In the genomic region with DNA sequence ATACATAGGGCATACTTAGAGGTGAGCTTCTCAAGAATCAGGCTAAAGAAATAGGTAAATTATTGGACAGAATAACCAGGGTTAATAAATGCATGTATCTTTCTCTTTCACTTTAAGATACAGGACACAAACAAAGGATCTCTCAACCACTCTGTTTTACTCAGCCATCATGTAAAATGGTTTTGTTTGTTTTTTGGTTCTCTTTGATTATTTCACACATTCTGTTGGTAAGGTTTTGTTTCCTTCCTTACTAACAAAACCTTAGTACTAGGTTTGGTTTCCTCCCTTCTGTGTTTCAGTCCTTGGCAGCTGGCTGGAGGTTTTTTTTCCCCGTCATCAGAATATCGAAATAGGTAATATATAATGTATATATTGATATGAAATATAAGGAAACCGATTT, we compare ENCODE assay signal across 20 cellular contexts.
DNase-seq lines count a peak whose midpoint lies in the region; ATAC-seq, FAIRE-seq and TF ChIP-seq lines count a peak whose summit lies in the region.
"Had no signal": no experiment of that assay in that cellular context is flagged by ENCODE, and none has a peak within 500 bp of the region (broad histone marks: within the 10 kb centered on the region; RNA-seq: fewer than 3 reads in every experiment).

No MANE protein-coding gene starts in this region.

- H3K27me3 Mint-ChIP-seq in effector memory CD8-positive, alpha-beta T cell = no peaks in the 10 kb centered on the region
- H3K27me3 Mint-ChIP-seq: B cell; CD4-positive, alpha-beta T cell had no signal

- H4K20me1 ChIP-seq in GM12878 (ENCODE audit: control insufficient read depth, insufficient read depth) = no peaks in the 10 kb centered on the region
- H4K20me1 ChIP-seq: BLaER1 treated with 17β-estradiol and CSF1 and Interleukin-3, amounts not matched to agents 10 nM and 100 nM had no signal

- TF ChIP-seq EP300 in GM12878 (IDR thresholded peaks at IDR 0.05; ENCODE audit: borderline replicate concordance in 1 of 2, control insufficient read depth in 1 of 2, low read depth in 2 of 2, low read length in 2 of 2) = no peak

- peak; percentile 23; the same call in 1 of the 3 replicates for ATAC-seq in GM12878
- peak; percentile 44 for ATAC-seq in effector memory CD8-positive, alpha-beta T cell (replicated peaks)
- ATAC-seq in HG02981 (IDR thresholded peaks at IDR 0.05; ENCODE audit: unreplicated experiment) = no peak
- no peak for ATAC-seq in HG03039 (IDR thresholded peaks at IDR 0.05; ENCODE audit: unreplicated experiment)
- ATAC-seq: CD8-positive, alpha-beta T cell had no signal

- H3K4me3 ChIP-seq in ACC112 (ENCODE audit: low read depth, low read length) = no peak overlapping the region; the same call in 1 of the 2 replicates
- no peak overlapping the region for H3K4me3 ChIP-seq in GM12878
- H3K4me3 ChIP-seq: BLaER1 treated with 17β-estradiol and CSF1 and Interleukin-3, amounts not matched to agents 10 nM and 100 nM had no signal

- no TSS peak for BruUV-seq in GM12878 (replicated peaks; lab: Mats Ljungman, UMichigan)

- TF ChIP-seq RAD21 in GM12878 (IDR thresholded peaks at IDR 0.05; ENCODE audit: insufficient read depth, low read depth, low read length) = no peak

- H2AFZ ChIP-seq in ACC112 (ENCODE audit: low read length, unreplicated experiment) (peak overlapping the region; percentile 8), GM12878 (ENCODE audit: control insufficient read depth, low read depth, low read length) (no peak overlapping the region)

- whole genome bisulfite sequencing in GM12878 (ENCODE audit: insufficient coverage, insufficient replicate concordance, low lambda C conversion rate, missing lambda C conversion rate) = 10% methylated on average over 3 of the region's 3 CpGs

- H3K27me3 ChIP-seq in ACC112 (ENCODE audit: insufficient read depth, low read length) = no peaks in the 10 kb centered on the region
- no peaks in the 10 kb centered on the region for H3K27me3 ChIP-seq in GM12878 (replicated peaks in 1 of 2; ENCODE audit: control insufficient read depth in 2 of 2, insufficient read depth in 2 of 2, low read length in 1 of 2)
- H3K27me3 ChIP-seq: BLaER1 treated with 17β-estradiol and CSF1 and Interleukin-3, amounts not matched to agents 10 nM and 100 nM had no signal

- no peak overlapping the region for H3K9ac ChIP-seq in GM12878 (ENCODE audit: control insufficient read depth, insufficient read depth, low read length)
- H3K9ac ChIP-seq: BLaER1 treated with 17β-estradiol and CSF1 and Interleukin-3, amounts not matched to agents 10 nM and 100 nM had no signal

- no peak overlapping the region for H3K27ac Mint-ChIP-seq in effector memory CD8-positive, alpha-beta T cell
- H3K27ac Mint-ChIP-seq: B cell; CD4-positive, alpha-beta T cell; CD8-positive, alpha-beta T cell had no signal

- no peak for TF ChIP-seq CTCF in GM12878 (IDR thresholded peaks at IDR 0.05 in 2 of 3, conservative IDR thresholded peaks at IDR 0.05 in 1 of 3; ENCODE audit: control insufficient read depth in 2 of 3, extremely low read depth in 1 of 3, insufficient read depth in 1 of 3, low read depth in 3 of 3, low read length in 3 of 3)

- no peaks in the 10 kb centered on the region for H3K4me1 ChIP-seq in ACC112 (ENCODE audit: control insufficient read depth, insufficient read depth, low read length, unreplicated experiment)
- no peaks in the 10 kb centered on the region for H3K4me1 ChIP-seq in GM12878 (ENCODE audit: control insufficient read depth, insufficient read depth, low read length)
- H3K4me1 ChIP-seq: BLaER1 treated with 17β-estradiol and CSF1 and Interleukin-3, amounts not matched to agents 10 nM and 100 nM; Caco-2 had no signal

- in situ Hi-C loops in GM12878 (cut with MboI) = no loop called here

- H3K27ac ChIP-seq in ACC112 (ENCODE audit: low read depth, low read length) (no peak overlapping the region), GM12878 (ENCODE audit: control insufficient read depth, insufficient read depth) (no peak overlapping the region)
- H3K27ac ChIP-seq: BLaER1 treated with 17β-estradiol and CSF1 and Interleukin-3, amounts not matched to agents 10 nM and 100 nM; C4-2B had no signal

- H3K9me3 ChIP-seq in GM12878 (replicated peaks; ENCODE audit: control insufficient read depth, insufficient read depth, low read length) = no peaks in the 10 kb centered on the region
- H3K9me3 ChIP-seq: BLaER1 treated with 17β-estradiol and CSF1 and Interleukin-3, amounts not matched to agents 10 nM and 100 nM; Caco-2 had no signal

- H3K36me3 Mint-ChIP-seq in effector memory CD8-positive, alpha-beta T cell (ENCODE audit: insufficient read depth) = no peaks in the 10 kb centered on the region
- H3K36me3 Mint-ChIP-seq: CD8-positive, alpha-beta T cell had no signal

- H3K4me1 Mint-ChIP-seq in effector memory CD8-positive, alpha-beta T cell (ENCODE audit: low read depth in 2 of 2) = no peaks in the 10 kb centered on the region
- H3K4me1 Mint-ChIP-seq: B cell had no signal

- H3K79me2 ChIP-seq in ACC112 (ENCODE audit: control insufficient read depth, insufficient read depth, low read length, unreplicated experiment) (no peaks in the 10 kb centered on the region), GM12878 (ENCODE audit: control insufficient read depth, insufficient read depth, low read length) (no peaks in the 10 kb centered on the region)

- intact Hi-C loops in GM12878 (cut with micrococcal nuclease; ENCODE audit: unreplicated experiment) = no loop called here

- RAD21 ChIA-PET in GM12878 (lab: Charles Lee; ENCODE audit: unreplicated experiment) = no interaction called here

- H3K4me2 ChIP-seq in GM12878 (ENCODE audit: control insufficient read depth, insufficient read depth) = no peak overlapping the region
- H3K4me2 ChIP-seq: BLaER1 treated with 17β-estradiol and CSF1 and Interleukin-3, amounts not matched to agents 10 nM and 100 nM had no signal

- CTCF ChIA-PET in GM12878 (lab: Yijun Ruan, JAX) = no interaction called here

- SMC1A ChIA-PET in GM12878 (lab: Charles Lee; ENCODE audit: uncharacterized antibody, unreplicated experiment) = interaction anchor here (1.5 kb wide), 1 partner anchor 10 kb away, joined by 4 read pairs; no protein-coding TSS in a partner anchor

- FAIRE-seq in GM12878 (lab: Jason Lieb, UNC) (no peak), urothelium cell line (lab: Jason Lieb, UNC) (no peak)
- FAIRE-seq: G401.6, GM12891, GM18507 had no signal

- no peak for DNase-seq in GM12878 (ENCODE audit: low read depth, low spot score)
- DNase-seq in effector memory CD8-positive, alpha-beta T cell = no peak
- peak; percentile 2 for DNase-seq in urothelium cell line (ENCODE audit: low spot score)
- DNase-seq in erythroblast (lab: John Stamatoyannopoulos, UW) = no peak
- DNase-seq: 8988T; AML-193; Caco-2; Calu3; CD4-positive, alpha-beta T cell; CD8-positive, alpha-beta T cell; DMS79 treated with DMSO at 0.1 percent for 48 hours had no signal

- no peak overlapping the region for H3K4me3 Mint-ChIP-seq in effector memory CD8-positive, alpha-beta T cell
- H3K4me3 Mint-ChIP-seq: B cell; CD4-positive, alpha-beta T cell; CD8-positive, alpha-beta T cell had no signal

- TF ChIP-seq POLR2A in GM12878 (IDR thresholded peaks at IDR 0.05; ENCODE audit: low read depth, low read length) = no peak
- TF ChIP-seq POLR2A in erythroblast (IDR thresholded peaks at IDR 0.05; ENCODE audit: low read length) = no peak

- peaks cover 0 to 2% of the 10 kb centered on the region in 2 donors for H3K9me3 Mint-ChIP-seq in effector memory CD8-positive, alpha-beta T cell
- H3K9me3 Mint-ChIP-seq: CD4-positive, alpha-beta T cell; CD8-positive, alpha-beta T cell had no signal

- H3K36me3 ChIP-seq in ACC112 (ENCODE audit: insufficient read depth, low read length) (no peaks in the 10 kb centered on the region), GM12878 (ENCODE audit: control insufficient read depth in 2 of 2, insufficient read depth in 2 of 2, low read length in 1 of 2) (no peaks in the 10 kb centered on the region)
- H3K36me3 ChIP-seq: BLaER1 treated with 17β-estradiol and CSF1 and Interleukin-3, amounts not matched to agents 10 nM and 100 nM had no signal

- POLR2A ChIA-PET in GM12878 (lab: Charles Lee) = no interaction called here

TF ChIP-seq in GM12878, 131 proteins besides CTCF, POLR2A, EP300 and RAD21:
- TF ChIP-seq, protein P1, sequence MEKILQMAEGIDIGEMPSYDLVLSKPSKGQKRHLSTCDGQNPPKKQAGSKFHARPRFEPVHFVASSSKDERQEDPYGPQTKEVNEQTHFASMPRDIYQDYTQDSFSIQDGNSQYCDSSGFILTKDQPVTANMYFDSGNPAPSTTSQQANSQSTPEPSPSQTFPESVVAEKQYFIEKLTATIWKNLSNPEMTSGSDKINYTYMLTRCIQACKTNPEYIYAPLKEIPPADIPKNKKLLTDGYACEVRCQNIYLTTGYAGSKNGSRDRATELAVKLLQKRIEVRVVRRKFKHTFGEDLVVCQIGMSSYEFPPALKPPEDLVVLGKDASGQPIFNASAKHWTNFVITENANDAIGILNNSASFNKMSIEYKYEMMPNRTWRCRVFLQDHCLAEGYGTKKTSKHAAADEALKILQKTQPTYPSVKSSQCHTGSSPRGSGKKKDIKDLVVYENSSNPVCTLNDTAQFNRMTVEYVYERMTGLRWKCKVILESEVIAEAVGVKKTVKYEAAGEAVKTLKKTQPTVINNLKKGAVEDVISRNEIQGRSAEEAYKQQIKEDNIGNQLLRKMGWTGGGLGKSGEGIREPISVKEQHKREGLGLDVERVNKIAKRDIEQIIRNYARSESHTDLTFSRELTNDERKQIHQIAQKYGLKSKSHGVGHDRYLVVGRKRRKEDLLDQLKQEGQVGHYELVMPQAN (conservative IDR thresholded peaks at IDR 0.05) = no peak
- TF ChIP-seq ZNF384 (IDR thresholded peaks at IDR 0.05; ENCODE audit: borderline replicate concordance, low read depth, low read length) = no peak
- TF ChIP-seq GATAD2B (conservative IDR thresholded peaks at IDR 0.05; ENCODE audit: low read depth) = no peak
- TF ChIP-seq, protein P2, sequence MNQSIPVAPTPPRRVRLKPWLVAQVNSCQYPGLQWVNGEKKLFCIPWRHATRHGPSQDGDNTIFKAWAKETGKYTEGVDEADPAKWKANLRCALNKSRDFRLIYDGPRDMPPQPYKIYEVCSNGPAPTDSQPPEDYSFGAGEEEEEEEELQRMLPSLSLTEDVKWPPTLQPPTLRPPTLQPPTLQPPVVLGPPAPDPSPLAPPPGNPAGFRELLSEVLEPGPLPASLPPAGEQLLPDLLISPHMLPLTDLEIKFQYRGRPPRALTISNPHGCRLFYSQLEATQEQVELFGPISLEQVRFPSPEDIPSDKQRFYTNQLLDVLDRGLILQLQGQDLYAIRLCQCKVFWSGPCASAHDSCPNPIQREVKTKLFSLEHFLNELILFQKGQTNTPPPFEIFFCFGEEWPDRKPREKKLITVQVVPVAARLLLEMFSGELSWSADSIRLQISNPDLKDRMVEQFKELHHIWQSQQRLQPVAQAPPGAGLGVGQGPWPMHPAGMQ (IDR thresholded peaks at IDR 0.05; ENCODE audit: borderline replicate concordance) = no peak
- TF ChIP-seq SUZ12 (IDR thresholded peaks at IDR 0.05; ENCODE audit: unreplicated experiment) = no peak
- no peak for TF ChIP-seq RELA (IDR thresholded peaks at IDR 0.05; ENCODE audit: borderline replicate concordance, partially characterized antibody)
- no peak for TF ChIP-seq GABPA (IDR thresholded peaks at IDR 0.05; ENCODE audit: low read depth)
- no peak for TF ChIP-seq SPI1 (IDR thresholded peaks at IDR 0.05; ENCODE audit: borderline replicate concordance, insufficient read depth, low read depth, low read length)
- TF ChIP-seq LARP7 (IDR thresholded peaks at IDR 0.05) = no peak

Comparison
In these comparisons a context has a peak if more than half of its experiments do, and no peak if none do; other contexts are left out.
1. ATAC-seq: peak in GM12878 (single experiment) and effector memory CD8-positive, alpha-beta T cell (single experiment); none in HG02981 (single experiment) and HG03039 (single experiment).